Comparison of ENCODE assay signal across 8 cellular contexts in the genomic region with DNA sequence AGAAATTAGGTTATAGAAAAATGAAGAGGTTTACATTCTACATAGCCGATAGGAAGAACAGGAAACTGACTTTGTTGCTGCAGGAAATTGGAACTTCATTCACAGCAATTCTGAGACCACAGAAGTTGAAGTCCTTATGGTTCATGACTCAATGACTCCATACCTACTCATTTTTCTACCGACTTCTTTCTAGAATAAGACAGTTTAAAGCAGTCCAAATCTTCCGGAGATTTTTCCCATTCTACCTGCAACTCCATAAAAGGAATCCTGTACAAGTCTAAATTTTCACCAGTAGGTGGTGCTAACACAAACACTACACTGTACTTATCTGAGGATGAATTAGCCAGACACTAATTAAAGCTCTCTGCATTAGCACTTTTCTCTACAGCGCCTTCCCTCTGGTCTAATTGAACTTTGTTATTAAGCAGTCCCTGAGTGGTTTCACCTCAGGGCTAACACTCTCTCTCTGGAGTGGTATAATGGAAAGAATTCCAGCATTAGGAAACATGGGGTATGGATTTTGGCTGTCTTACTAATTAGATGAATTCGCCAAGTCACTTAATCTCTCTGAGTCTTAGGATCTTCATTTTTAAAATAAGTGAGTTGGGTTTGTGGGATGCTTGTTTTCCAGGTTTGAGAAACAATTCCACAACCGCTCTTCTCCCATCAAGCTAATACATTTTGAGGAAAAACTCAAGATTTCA.
DNase-seq lines count a peak whose midpoint lies in the region; ATAC-seq, FAIRE-seq and TF ChIP-seq lines count a peak whose summit lies in the region.

No MANE protein-coding gene starts in this region.

- H3K36me3 ChIP-seq in H1 (ENCODE audit: control insufficient read depth in 2 of 4, insufficient read depth in 4 of 4, low read length in 3 of 4), result no peaks in the 10 kb centered on the region

- H3K27me3 ChIP-seq in H1 (replicated peaks in 1 of 4; ENCODE audit: control insufficient read depth in 3 of 4, extremely low read depth in 1 of 4, insufficient read depth in 3 of 4, low read length in 3 of 4), result no peaks in the 10 kb centered on the region

- no peak overlapping the region for H3K56ac ChIP-seq in H1 (replicated peaks; ENCODE audit: insufficient read length, low read depth, low read length)

- no peak overlapping the region for H4K8ac ChIP-seq in H1 (ENCODE audit: extremely low read depth, insufficient read depth, low read length)

- ATAC-seq in HG03280 (IDR thresholded peaks at IDR 0.05; ENCODE audit: unreplicated experiment), result no peak

- H3K4me3 Mint-ChIP-seq in activated T-cell treated with anti-CD3 and anti-CD28 coated beads, Interleukin-2, amount 50 U/mL, for 24 hours, result no peak overlapping the region
- no peak overlapping the region for H3K4me3 Mint-ChIP-seq in mesothelial cell of epicardium

- no peak overlapping the region for H3K4ac ChIP-seq in H1 (replicated peaks; ENCODE audit: insufficient read length, low read depth, low read length)

- FAIRE-seq in H1 (lab: Jason Lieb, UNC), result peak; percentile 77

- H2AFZ ChIP-seq in H1 (ENCODE audit: low read length), result no peak overlapping the region

- H3K14ac ChIP-seq in H1 (ENCODE audit: insufficient read length), result no peak overlapping the region

- no peak overlapping the region for H3K18ac ChIP-seq in H1 (ENCODE audit: extremely low read depth, low read length)

- H3K36me3 Mint-ChIP-seq in activated T-cell treated with anti-CD3 and anti-CD28 coated beads, Interleukin-2, amount 50 U/mL, for 24 hours (ENCODE audit: low read depth), result peaks cover 18% of the 10 kb centered on the region
- no peaks in the 10 kb centered on the region for H3K36me3 Mint-ChIP-seq in mesothelial cell of epicardium

- TF ChIP-seq POLR2A in H1 (IDR thresholded peaks at IDR 0.05; ENCODE audit: control extremely low read depth in 1 of 2, low read depth in 2 of 2, low read length in 2 of 2), result no peak

- H3K4me1 ChIP-seq in H1 (replicated peaks in 1 of 4; ENCODE audit: control insufficient read depth in 3 of 4, insufficient read depth in 4 of 4, low read length in 3 of 4), result peaks cover 0 to 4% (median 0%) of the 10 kb centered on the region in 4 experiments; a peak in 2 of 7 replicates

- peaks cover 20% of the 10 kb centered on the region for H3K9me3 Mint-ChIP-seq in activated T-cell treated with anti-CD3 and anti-CD28 coated beads, Interleukin-2, amount 50 U/mL, for 24 hours
- H3K9me3 Mint-ChIP-seq in mesothelial cell of epicardium, result peaks cover 4% of the 10 kb centered on the region

- CTCF ChIA-PET in H1 (lab: Charles Lee; ENCODE audit: partially characterized antibody), result interaction anchor here (0.5 to 5.4 kb wide), 45 partner anchors 9 to 1546 kb away, joined by 3 to 54 read pairs (median 5); no protein-coding TSS in a partner anchor

- H3K23me2 ChIP-seq in H1 (ENCODE audit: low read depth, low read length), result no peaks in the 10 kb centered on the region

- no peak overlapping the region for H2AK5ac ChIP-seq in H1 (ENCODE audit: low read depth, low read length)

- DNase-seq in activated T-cell treated with anti-CD3 and anti-CD28 coated beads, Interleukin-2, amount 50 U/mL, for 24 hours, result no peak
- DNase-seq in activated T-cell treated with anti-CD3 and anti-CD28 coated beads, Interleukin-2, amount 50 U/mL, for 48 hours, result no peak
- peak; percentile 47 for DNase-seq in M059J (ENCODE audit: low read depth)
- peak; percentile 7 for DNase-seq in RPMI8226
- no peak for DNase-seq in H1 (ENCODE audit: low read depth in 1 of 2, low spot score in 2 of 2)
- DNase-seq in mesothelial cell of epicardium (ENCODE audit: low spot score in 2 of 2, unreplicated experiment in 2 of 2), result no peak
- no peak for DNase-seq in effector CD8-positive, alpha-beta T cell (lab: John Stamatoyannopoulos, UW)

- H3K27me3 Mint-ChIP-seq in activated T-cell treated with anti-CD3 and anti-CD28 coated beads, Interleukin-2, amount 50 U/mL, for 24 hours, result peaks cover 8% of the 10 kb centered on the region
- H3K27me3 Mint-ChIP-seq in mesothelial cell of epicardium (ENCODE audit: low read depth), result peaks cover 6% of the 10 kb centered on the region

- H3K27ac ChIP-seq in H1 (ENCODE audit: low read depth, low read length), result no peak overlapping the region

- H3K79me1 ChIP-seq in H1 (ENCODE audit: low read depth, low read length), result no peaks in the 10 kb centered on the region

- H3K4me2 ChIP-seq in H1 (ENCODE audit: insufficient read depth in 1 of 2, low read depth in 2 of 2, low read length in 2 of 2), result no peak overlapping the region

- H2BK12ac ChIP-seq in H1 (ENCODE audit: low read depth, low read length), result no peak overlapping the region

- H3K23ac ChIP-seq in H1 (ENCODE audit: insufficient read length), result no peak overlapping the region

- TF ChIP-seq EP300 in H1 (IDR thresholded peaks at IDR 0.05; ENCODE audit: borderline replicate concordance in 1 of 2, low read depth in 2 of 2, low read length in 2 of 2), result no peak

- no peak overlapping the region for H3K4me3 ChIP-seq in H1 (ENCODE audit: extremely low read depth in 1 of 4, insufficient read depth in 2 of 4, low read depth in 3 of 4, low read length in 4 of 4)

- H3K27ac Mint-ChIP-seq in activated T-cell treated with anti-CD3 and anti-CD28 coated beads, Interleukin-2, amount 50 U/mL, for 24 hours, result peak overlapping the region; percentile 93
- no peak overlapping the region for H3K27ac Mint-ChIP-seq in mesothelial cell of epicardium

- POLR2A ChIA-PET in H1 (lab: Charles Lee; ENCODE audit: partially characterized antibody), result interaction anchor here (1.7 kb wide), 1 partner anchor 52 kb away, joined by 4 read pairs; no protein-coding TSS in a partner anchor

- H3K9me3 ChIP-seq in H1 (ENCODE audit: insufficient read depth in 2 of 2, low read depth in 1 of 2, low read length in 1 of 2), result no peaks in the 10 kb centered on the region

- no peaks in the 10 kb centered on the region for H4K20me1 ChIP-seq in H1 (replicated peaks in 1 of 2; ENCODE audit: control insufficient read depth in 1 of 2, insufficient read depth in 2 of 2, low read length in 2 of 2)

- no peak overlapping the region for H2BK5ac ChIP-seq in H1 (ENCODE audit: low read depth, low read length)

- no peak overlapping the region for H4K91ac ChIP-seq in H1 (replicated peaks; ENCODE audit: insufficient read length, low read length)

- WGBS in H1 (ENCODE audit: extremely low coverage in 1 of 2, insufficient coverage in 1 of 2, insufficient read length in 1 of 2, insufficient replicate concordance in 2 of 2, low coverage in 1 of 2, low lambda C conversion rate in 2 of 2, missing lambda C conversion rate in 1 of 2), 2 experiments, result 72% methylated on average over 6 of the region's 6 CpGs; no CpG with 5 or more reads in 1 of the 2 experiments

- TF ChIP-seq RAD21 in H1 (IDR thresholded peaks at IDR 0.05 in 1 of 2, conservative IDR thresholded peaks at IDR 0.05 in 1 of 2; ENCODE audit: low read depth in 2 of 2, low read length in 2 of 2), result peak; percentile 68 to 70

- no peak overlapping the region for H4K5ac ChIP-seq in H1 (ENCODE audit: insufficient read length, low read depth, low read length)

- TF ChIP-seq CTCF in H1 (IDR thresholded peaks at IDR 0.05; ENCODE audit: control extremely low read depth in 1 of 3, insufficient read depth in 1 of 3, low read depth in 1 of 3, low read length in 3 of 3) (peak in 2 of 3 experiments; percentile 39 to 67; a peak in 2 of 4 replicates), mesothelial cell of epicardium (IDR thresholded peaks at IDR 0.05; ENCODE audit: unreplicated experiment) (peak; percentile 77)

- H3K4me1 Mint-ChIP-seq in activated T-cell treated with anti-CD3 and anti-CD28 coated beads, Interleukin-2, amount 50 U/mL, for 24 hours (ENCODE audit: low read depth), result peaks cover 92% of the 10 kb centered on the region
- peaks cover 43% of the 10 kb centered on the region for H3K4me1 Mint-ChIP-seq in mesothelial cell of epicardium

- no peak overlapping the region for H2BK120ac ChIP-seq in H1 (replicated peaks; ENCODE audit: low read depth, low read length)

- no peak overlapping the region for H2BK20ac ChIP-seq in H1 (ENCODE audit: low read length)

- H2BK15ac ChIP-seq in H1 (ENCODE audit: low read length), result no peak overlapping the region

- H3K79me2 ChIP-seq in H1 (ENCODE audit: control insufficient read depth in 1 of 2, insufficient read depth in 2 of 2, low read length in 2 of 2), result no peaks in the 10 kb centered on the region

- no peak overlapping the region for H3K9ac ChIP-seq in H1 (replicated peaks in 1 of 4; ENCODE audit: extremely low read depth in 1 of 4, low read depth in 3 of 4, low read length in 3 of 4)

TF ChIP-seq in H1, 55 proteins besides CTCF, POLR2A, EP300 and RAD21:
- no peak for TF ChIP-seq CBX8 (IDR thresholded peaks at IDR 0.05; ENCODE audit: borderline replicate concordance, low read depth, low read length)
- TF ChIP-seq, protein P1, sequence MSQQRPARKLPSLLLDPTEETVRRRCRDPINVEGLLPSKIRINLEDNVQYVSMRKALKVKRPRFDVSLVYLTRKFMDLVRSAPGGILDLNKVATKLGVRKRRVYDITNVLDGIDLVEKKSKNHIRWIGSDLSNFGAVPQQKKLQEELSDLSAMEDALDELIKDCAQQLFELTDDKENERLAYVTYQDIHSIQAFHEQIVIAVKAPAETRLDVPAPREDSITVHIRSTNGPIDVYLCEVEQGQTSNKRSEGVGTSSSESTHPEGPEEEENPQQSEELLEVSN (IDR thresholded peaks at IDR 0.05), result no peak
- no peak for TF ChIP-seq GABPA (IDR thresholded peaks at IDR 0.05; ENCODE audit: borderline replicate concordance, insufficient read depth, low read length)
- no peak for TF ChIP-seq HDAC6 (IDR thresholded peaks at IDR 0.05; ENCODE audit: low read depth, low read length)
- TF ChIP-seq BRCA1 (IDR thresholded peaks at IDR 0.05; ENCODE audit: low read depth, low read length), result no peak
- no peak for TF ChIP-seq TCF12 (IDR thresholded peaks at IDR 0.05; ENCODE audit: low read depth, low read length)
- no peak for TF ChIP-seq EZH2 (IDR thresholded peaks at IDR 0.05; ENCODE audit: low read depth, low read length, severe bottlenecking)
- TF ChIP-seq KDM5A (IDR thresholded peaks at IDR 0.05; ENCODE audit: low read length), result no peak
- no peak for TF ChIP-seq SP1 (IDR thresholded peaks at IDR 0.05; ENCODE audit: low read depth, low read length)
- TF ChIP-seq TEAD4 (IDR thresholded peaks at IDR 0.05; ENCODE audit: low read depth, low read length), result no peak
- TF ChIP-seq POU5F1 (IDR thresholded peaks at IDR 0.05; ENCODE audit: low read depth, low read length), result no peak

Comparison
In these comparisons a context has a peak if more than half of its experiments do, and no peak if none do; other contexts are left out.
1. DNase-seq: peak in M059J (single experiment) and RPMI8226 (single experiment); none in activated T-cell treated with anti-CD3 and anti-CD28 coated beads, Interleukin-2, amount 50 U/mL, for 24 hours (single experiment), activated T-cell treated with anti-CD3 and anti-CD28 coated beads, Interleukin-2, amount 50 U/mL, for 48 hours (0 of 2), H1 (0 of 2), mesothelial cell of epicardium (0 of 2) and effector CD8-positive, alpha-beta T cell (single experiment).